1 cellular context compared by ENCODE assay signal in the genomic region with DNA sequence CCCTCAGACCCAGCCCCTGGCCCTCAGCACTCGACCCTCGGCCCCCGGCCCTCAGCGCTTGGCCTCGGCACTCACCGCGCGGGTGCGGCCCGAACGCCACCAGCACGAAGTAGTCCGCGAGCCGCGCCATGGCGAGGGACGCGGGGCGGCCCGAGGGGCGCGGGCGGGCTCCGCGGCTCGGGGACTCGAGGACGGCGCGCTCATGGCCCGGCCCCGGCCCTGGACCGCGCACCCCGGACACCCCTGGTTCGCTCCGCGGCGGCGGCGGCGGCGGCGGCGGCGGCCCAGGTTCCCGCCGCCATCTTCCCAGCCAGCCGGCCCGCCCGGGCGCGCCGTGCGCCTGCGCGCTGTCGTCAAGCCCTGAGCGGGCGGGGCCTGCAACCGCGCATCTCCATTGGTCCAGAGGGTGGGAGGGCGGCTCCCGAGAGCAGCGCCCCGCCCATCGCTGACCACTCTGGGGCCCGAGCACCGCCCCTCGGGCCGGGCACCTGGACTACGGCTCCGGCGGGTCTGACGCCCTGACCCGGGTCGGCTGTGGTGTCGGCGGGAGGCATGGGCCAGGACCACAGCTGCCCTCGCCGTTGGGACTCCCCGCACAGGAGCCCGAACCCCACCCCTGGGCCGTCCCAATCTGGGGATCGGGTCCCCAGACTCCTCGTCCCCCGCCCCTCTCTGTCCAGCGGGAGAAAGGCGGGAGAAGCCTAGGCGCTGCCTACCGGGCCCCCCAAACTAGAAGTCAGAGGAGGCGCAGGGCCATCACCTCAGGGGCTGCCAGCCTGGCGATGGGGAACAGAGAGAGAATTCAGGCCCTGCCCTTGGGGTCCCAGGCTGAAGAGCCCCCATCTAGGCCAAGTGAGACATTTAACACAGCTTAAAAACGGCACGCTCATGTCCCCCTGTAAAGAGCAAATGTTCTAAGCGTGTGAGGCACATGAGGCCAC.
A peak's percentile ranks its signal among the peaks of the same experiment; 100 is the strongest.
TF ChIP-seq lines count a peak whose summit lies in the region.

A gene with protein sequence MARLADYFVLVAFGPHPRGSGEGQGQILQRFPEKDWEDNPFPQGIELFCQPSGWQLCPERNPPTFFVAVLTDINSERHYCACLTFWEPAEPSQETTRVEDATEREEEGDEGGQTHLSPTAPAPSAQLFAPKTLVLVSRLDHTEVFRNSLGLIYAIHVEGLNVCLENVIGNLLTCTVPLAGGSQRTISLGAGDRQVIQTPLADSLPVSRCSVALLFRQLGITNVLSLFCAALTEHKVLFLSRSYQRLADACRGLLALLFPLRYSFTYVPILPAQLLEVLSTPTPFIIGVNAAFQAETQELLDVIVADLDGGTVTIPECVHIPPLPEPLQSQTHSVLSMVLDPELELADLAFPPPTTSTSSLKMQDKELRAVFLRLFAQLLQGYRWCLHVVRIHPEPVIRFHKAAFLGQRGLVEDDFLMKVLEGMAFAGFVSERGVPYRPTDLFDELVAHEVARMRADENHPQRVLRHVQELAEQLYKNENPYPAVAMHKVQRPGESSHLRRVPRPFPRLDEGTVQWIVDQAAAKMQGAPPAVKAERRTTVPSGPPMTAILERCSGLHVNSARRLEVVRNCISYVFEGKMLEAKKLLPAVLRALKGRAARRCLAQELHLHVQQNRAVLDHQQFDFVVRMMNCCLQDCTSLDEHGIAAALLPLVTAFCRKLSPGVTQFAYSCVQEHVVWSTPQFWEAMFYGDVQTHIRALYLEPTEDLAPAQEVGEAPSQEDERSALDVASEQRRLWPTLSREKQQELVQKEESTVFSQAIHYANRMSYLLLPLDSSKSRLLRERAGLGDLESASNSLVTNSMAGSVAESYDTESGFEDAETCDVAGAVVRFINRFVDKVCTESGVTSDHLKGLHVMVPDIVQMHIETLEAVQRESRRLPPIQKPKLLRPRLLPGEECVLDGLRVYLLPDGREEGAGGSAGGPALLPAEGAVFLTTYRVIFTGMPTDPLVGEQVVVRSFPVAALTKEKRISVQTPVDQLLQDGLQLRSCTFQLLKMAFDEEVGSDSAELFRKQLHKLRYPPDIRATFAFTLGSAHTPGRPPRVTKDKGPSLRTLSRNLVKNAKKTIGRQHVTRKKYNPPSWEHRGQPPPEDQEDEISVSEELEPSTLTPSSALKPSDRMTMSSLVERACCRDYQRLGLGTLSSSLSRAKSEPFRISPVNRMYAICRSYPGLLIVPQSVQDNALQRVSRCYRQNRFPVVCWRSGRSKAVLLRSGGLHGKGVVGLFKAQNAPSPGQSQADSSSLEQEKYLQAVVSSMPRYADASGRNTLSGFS (N-terminal part only) (minus strand): TSS at position 325 of the 941 bp plus-strand sequence. CDS start 195 bp downstream, at position 130.

TF ChIP-seq in HepG2, 621 proteins besides CTCF, POLR2A, EP300 and RAD21 (continued from another document and continues in another):
- TF ChIP-seq, protein P1, sequence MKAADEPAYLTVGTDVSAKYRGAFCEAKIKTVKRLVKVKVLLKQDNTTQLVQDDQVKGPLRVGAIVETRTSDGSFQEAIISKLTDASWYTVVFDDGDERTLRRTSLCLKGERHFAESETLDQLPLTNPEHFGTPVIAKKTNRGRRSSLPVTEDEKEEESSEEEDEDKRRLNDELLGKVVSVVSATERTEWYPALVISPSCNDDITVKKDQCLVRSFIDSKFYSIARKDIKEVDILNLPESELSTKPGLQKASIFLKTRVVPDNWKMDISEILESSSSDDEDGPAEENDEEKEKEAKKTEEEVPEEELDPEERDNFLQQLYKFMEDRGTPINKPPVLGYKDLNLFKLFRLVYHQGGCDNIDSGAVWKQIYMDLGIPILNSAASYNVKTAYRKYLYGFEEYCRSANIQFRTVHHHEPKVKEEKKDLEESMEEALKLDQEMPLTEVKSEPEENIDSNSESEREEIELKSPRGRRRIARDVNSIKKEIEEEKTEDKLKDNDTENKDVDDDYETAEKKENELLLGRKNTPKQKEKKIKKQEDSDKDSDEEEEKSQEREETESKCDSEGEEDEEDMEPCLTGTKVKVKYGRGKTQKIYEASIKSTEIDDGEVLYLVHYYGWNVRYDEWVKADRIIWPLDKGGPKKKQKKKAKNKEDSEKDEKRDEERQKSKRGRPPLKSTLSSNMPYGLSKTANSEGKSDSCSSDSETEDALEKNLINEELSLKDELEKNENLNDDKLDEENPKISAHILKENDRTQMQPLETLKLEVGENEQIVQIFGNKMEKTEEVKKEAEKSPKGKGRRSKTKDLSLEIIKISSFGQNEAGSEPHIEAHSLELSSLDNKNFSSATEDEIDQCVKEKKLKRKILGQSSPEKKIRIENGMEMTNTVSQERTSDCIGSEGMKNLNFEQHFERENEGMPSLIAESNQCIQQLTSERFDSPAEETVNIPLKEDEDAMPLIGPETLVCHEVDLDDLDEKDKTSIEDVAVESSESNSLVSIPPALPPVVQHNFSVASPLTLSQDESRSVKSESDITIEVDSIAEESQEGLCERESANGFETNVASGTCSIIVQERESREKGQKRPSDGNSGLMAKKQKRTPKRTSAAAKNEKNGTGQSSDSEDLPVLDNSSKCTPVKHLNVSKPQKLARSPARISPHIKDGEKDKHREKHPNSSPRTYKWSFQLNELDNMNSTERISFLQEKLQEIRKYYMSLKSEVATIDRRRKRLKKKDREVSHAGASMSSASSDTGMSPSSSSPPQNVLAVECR (CRISPR knock-in tag; IDR thresholded peaks at IDR 0.05; ENCODE audit: borderline replicate concordance): peak; percentile 56
- TF ChIP-seq MEF2D (CRISPR knock-in tag; IDR thresholded peaks at IDR 0.05): no peak
- no peak for TF ChIP-seq SP140L (CRISPR knock-in tag; IDR thresholded peaks at IDR 0.05; ENCODE audit: borderline replicate concordance)
- TF ChIP-seq ZSCAN21 (CRISPR knock-in tag; IDR thresholded peaks at IDR 0.05; ENCODE audit: borderline replicate concordance): no peak
- no peak for TF ChIP-seq ZNF747 (CRISPR knock-in tag; IDR thresholded peaks at IDR 0.05; ENCODE audit: borderline replicate concordance)
- TF ChIP-seq THAP11 (CRISPR knock-in tag; IDR thresholded peaks at IDR 0.05): peak; percentile 32; the same call in 1 of the 2 replicates
- TF ChIP-seq, protein P2, sequence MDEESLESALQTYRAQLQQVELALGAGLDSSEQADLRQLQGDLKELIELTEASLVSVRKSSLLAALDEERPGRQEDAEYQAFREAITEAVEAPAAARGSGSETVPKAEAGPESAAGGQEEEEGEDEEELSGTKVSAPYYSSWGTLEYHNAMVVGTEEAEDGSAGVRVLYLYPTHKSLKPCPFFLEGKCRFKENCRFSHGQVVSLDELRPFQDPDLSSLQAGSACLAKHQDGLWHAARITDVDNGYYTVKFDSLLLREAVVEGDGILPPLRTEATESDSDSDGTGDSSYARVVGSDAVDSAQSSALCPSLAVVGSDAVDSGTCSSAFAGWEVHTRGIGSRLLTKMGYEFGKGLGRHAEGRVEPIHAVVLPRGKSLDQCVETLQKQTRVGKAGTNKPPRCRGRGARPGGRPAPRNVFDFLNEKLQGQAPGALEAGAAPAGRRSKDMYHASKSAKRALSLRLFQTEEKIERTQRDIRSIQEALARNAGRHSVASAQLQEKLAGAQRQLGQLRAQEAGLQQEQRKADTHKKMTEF (CRISPR knock-in tag; IDR thresholded peaks at IDR 0.05): peak; percentile 51; the same call in 1 of the 2 replicates
- TF ChIP-seq ZNF547 (CRISPR knock-in tag; IDR thresholded peaks at IDR 0.05): no peak; the same call in 1 of the 2 replicates
- TF ChIP-seq LCORL (IDR thresholded peaks at IDR 0.05): no peak
- TF ChIP-seq LCORL (CRISPR knock-in tag; IDR thresholded peaks at IDR 0.05): peak; percentile 67
- TF ChIP-seq, protein P3, sequence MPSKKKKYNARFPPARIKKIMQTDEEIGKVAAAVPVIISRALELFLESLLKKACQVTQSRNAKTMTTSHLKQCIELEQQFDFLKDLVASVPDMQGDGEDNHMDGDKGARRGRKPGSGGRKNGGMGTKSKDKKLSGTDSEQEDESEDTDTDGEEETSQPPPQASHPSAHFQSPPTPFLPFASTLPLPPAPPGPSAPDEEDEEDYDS (CRISPR knock-in tag; IDR thresholded peaks at IDR 0.05): peak; percentile 91
- no peak for TF ChIP-seq HOXD1 (CRISPR knock-in tag; IDR thresholded peaks at IDR 0.05)
- TF ChIP-seq DNMT3B (CRISPR knock-in tag; conservative IDR thresholded peaks at IDR 0.05): no peak
- TF ChIP-seq PTBP1 (IDR thresholded peaks at IDR 0.05; ENCODE audit: low read depth, low read length, poor library complexity, severe bottlenecking): no peak
- no peak for TF ChIP-seq KDM6A (CRISPR knock-in tag; IDR thresholded peaks at IDR 0.05; ENCODE audit: low read depth)
- TF ChIP-seq, protein P4, sequence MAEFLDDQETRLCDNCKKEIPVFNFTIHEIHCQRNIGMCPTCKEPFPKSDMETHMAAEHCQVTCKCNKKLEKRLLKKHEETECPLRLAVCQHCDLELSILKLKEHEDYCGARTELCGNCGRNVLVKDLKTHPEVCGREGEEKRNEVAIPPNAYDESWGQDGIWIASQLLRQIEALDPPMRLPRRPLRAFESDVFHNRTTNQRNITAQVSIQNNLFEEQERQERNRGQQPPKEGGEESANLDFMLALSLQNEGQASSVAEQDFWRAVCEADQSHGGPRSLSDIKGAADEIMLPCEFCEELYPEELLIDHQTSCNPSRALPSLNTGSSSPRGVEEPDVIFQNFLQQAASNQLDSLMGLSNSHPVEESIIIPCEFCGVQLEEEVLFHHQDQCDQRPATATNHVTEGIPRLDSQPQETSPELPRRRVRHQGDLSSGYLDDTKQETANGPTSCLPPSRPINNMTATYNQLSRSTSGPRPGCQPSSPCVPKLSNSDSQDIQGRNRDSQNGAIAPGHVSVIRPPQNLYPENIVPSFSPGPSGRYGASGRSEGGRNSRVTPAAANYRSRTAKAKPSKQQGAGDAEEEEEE (CRISPR knock-in tag; IDR thresholded peaks at IDR 0.05; ENCODE audit: borderline replicate concordance): no peak
- TF ChIP-seq CAMTA2 (CRISPR knock-in tag; IDR thresholded peaks at IDR 0.05; ENCODE audit: borderline replicate concordance): no peak
- peak; percentile 67 for TF ChIP-seq POLR2AphosphoS5 (IDR thresholded peaks at IDR 0.05; ENCODE audit: low read depth, low read length)
- TF ChIP-seq ZNF776 (CRISPR knock-in tag; IDR thresholded peaks at IDR 0.05): 0 out of 2 replicates have a peak, but pooled peaks have one; percentile 22
- no peak for TF ChIP-seq ZSCAN9 (CRISPR knock-in tag; IDR thresholded peaks at IDR 0.05; ENCODE audit: borderline replicate concordance)
- TF ChIP-seq ATM (IDR thresholded peaks at IDR 0.05; ENCODE audit: borderline replicate concordance): no peak
- TF ChIP-seq NFYC (CRISPR knock-in tag; IDR thresholded peaks at IDR 0.05): peak; percentile 75
- no peak for TF ChIP-seq ZNF749 (CRISPR knock-in tag; IDR thresholded peaks at IDR 0.05; ENCODE audit: borderline replicate concordance)
- TF ChIP-seq SPEN (CRISPR knock-in tag; IDR thresholded peaks at IDR 0.05; ENCODE audit: low read depth): peak; percentile 54; the same call in 1 of the 2 replicates
- TF ChIP-seq XRCC5 (optimal IDR thresholded peaks at IDR 0.05; ENCODE audit: low read length): peak; percentile 43
- no peak; the same call in 1 of the 2 replicates for TF ChIP-seq RXRA (CRISPR knock-in tag; IDR thresholded peaks at IDR 0.05)
- TF ChIP-seq AKAP8 (CRISPR knock-in tag; IDR thresholded peaks at IDR 0.05): no peak
- TF ChIP-seq, protein P5, sequence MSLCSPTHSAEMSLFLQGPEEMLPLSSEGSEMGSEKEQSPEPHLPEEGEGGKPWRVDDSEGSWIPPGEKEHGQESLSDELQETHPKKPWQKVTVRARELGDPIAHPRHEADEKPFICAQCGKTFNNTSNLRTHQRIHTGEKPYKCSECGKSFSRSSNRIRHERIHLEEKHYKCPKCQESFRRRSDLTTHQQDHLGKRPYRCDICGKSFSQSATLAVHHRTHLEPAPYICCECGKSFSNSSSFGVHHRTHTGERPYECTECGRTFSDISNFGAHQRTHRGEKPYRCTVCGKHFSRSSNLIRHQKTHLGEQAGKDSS (CRISPR knock-in tag; IDR thresholded peaks at IDR 0.05; ENCODE audit: borderline replicate concordance, low read depth): 0 out of 2 replicates have a peak, but pooled peaks have one; percentile 45
- no peak for TF ChIP-seq ZNF552 (CRISPR knock-in tag; IDR thresholded peaks at IDR 0.05; ENCODE audit: borderline replicate concordance)
- TF ChIP-seq, protein P6, sequence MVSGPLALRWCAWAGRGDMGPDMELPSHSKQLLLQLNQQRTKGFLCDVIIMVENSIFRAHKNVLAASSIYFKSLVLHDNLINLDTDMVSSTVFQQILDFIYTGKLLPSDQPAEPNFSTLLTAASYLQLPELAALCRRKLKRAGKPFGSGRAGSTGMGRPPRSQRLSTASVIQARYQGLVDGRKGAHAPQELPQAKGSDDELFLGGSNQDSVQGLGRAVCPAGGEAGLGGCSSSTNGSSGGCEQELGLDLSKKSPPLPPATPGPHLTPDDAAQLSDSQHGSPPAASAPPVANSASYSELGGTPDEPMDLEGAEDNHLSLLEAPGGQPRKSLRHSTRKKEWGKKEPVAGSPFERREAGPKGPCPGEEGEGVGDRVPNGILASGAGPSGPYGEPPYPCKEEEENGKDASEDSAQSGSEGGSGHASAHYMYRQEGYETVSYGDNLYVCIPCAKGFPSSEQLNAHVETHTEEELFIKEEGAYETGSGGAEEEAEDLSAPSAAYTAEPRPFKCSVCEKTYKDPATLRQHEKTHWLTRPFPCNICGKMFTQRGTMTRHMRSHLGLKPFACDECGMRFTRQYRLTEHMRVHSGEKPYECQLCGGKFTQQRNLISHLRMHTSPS (CRISPR knock-in tag; IDR thresholded peaks at IDR 0.05; ENCODE audit: low read depth): peak; percentile 54; the same call in 1 of the 2 replicates
- no peak for TF ChIP-seq ZMYM2 (CRISPR knock-in tag; IDR thresholded peaks at IDR 0.05)
- no peak for TF ChIP-seq ZNF761 (CRISPR knock-in tag; conservative IDR thresholded peaks at IDR 0.05)
